Comparison of ENCODE assay signal across 1 cellular context in genomic region chr1:8384088-8384487, GRCh38.
TF ChIP-seq lines count a peak whose summit lies in the region.

No MANE protein-coding gene starts in this region.

TF ChIP-seq in WTC11, 78 proteins besides CTCF, POLR2A, EP300 and RAD21 (continued from another document):
- no peak for TF ChIP-seq CBFB (CRISPR knock-in tag; IDR thresholded peaks at IDR 0.05; ENCODE audit: low read depth)
- no peak for TF ChIP-seq SP1 (CRISPR knock-in tag; conservative IDR thresholded peaks at IDR 0.05)
- TF ChIP-seq USF2 (CRISPR knock-in tag; IDR thresholded peaks at IDR 0.05) = no peak
- TF ChIP-seq ETV6 (CRISPR knock-in tag; IDR thresholded peaks at IDR 0.05) = no peak
- no peak for TF ChIP-seq KAT7 (CRISPR knock-in tag; IDR thresholded peaks at IDR 0.05; ENCODE audit: borderline replicate concordance)
- no peak for TF ChIP-seq ZSCAN18 (CRISPR knock-in tag; IDR thresholded peaks at IDR 0.05)
- no peak for TF ChIP-seq PREB (CRISPR knock-in tag; IDR thresholded peaks at IDR 0.05; ENCODE audit: borderline replicate concordance)
- TF ChIP-seq NR1H2 (CRISPR knock-in tag; IDR thresholded peaks at IDR 0.05) = no peak
- no peak for TF ChIP-seq NFATC4 (CRISPR knock-in tag; IDR thresholded peaks at IDR 0.05)
- no peak for TF ChIP-seq AR (CRISPR knock-in tag; IDR thresholded peaks at IDR 0.05)
- no peak for TF ChIP-seq MAX (CRISPR knock-in tag; IDR thresholded peaks at IDR 0.05)
